ENCODE assay signal across 1 cellular context in the genomic region with DNA sequence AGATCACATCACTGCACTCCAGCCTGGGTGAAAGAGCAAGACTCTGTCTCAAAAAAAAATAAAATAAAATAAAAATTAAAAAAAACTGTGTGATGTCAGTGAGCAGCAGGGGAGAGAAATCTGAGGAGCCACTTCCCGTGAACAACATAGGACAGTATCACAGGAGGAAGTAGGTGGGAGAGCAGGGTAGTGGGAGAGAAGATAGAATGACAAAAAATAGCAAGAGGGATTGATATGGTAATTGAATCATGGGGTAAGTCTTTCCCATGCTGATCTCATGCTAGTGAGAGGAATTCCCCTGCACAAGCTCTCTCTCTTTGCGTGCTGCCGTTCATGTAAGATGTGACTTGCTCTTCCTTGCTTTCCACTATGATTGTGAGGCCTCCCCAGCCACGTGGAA.
TF ChIP-seq lines count a peak whose summit lies in the region.

No MANE protein-coding gene starts in this region.

TF ChIP-seq in GM23338, 12 proteins besides CTCF, POLR2A, EP300 and RAD21 (continued from another document):
- TF ChIP-seq, protein P1, sequence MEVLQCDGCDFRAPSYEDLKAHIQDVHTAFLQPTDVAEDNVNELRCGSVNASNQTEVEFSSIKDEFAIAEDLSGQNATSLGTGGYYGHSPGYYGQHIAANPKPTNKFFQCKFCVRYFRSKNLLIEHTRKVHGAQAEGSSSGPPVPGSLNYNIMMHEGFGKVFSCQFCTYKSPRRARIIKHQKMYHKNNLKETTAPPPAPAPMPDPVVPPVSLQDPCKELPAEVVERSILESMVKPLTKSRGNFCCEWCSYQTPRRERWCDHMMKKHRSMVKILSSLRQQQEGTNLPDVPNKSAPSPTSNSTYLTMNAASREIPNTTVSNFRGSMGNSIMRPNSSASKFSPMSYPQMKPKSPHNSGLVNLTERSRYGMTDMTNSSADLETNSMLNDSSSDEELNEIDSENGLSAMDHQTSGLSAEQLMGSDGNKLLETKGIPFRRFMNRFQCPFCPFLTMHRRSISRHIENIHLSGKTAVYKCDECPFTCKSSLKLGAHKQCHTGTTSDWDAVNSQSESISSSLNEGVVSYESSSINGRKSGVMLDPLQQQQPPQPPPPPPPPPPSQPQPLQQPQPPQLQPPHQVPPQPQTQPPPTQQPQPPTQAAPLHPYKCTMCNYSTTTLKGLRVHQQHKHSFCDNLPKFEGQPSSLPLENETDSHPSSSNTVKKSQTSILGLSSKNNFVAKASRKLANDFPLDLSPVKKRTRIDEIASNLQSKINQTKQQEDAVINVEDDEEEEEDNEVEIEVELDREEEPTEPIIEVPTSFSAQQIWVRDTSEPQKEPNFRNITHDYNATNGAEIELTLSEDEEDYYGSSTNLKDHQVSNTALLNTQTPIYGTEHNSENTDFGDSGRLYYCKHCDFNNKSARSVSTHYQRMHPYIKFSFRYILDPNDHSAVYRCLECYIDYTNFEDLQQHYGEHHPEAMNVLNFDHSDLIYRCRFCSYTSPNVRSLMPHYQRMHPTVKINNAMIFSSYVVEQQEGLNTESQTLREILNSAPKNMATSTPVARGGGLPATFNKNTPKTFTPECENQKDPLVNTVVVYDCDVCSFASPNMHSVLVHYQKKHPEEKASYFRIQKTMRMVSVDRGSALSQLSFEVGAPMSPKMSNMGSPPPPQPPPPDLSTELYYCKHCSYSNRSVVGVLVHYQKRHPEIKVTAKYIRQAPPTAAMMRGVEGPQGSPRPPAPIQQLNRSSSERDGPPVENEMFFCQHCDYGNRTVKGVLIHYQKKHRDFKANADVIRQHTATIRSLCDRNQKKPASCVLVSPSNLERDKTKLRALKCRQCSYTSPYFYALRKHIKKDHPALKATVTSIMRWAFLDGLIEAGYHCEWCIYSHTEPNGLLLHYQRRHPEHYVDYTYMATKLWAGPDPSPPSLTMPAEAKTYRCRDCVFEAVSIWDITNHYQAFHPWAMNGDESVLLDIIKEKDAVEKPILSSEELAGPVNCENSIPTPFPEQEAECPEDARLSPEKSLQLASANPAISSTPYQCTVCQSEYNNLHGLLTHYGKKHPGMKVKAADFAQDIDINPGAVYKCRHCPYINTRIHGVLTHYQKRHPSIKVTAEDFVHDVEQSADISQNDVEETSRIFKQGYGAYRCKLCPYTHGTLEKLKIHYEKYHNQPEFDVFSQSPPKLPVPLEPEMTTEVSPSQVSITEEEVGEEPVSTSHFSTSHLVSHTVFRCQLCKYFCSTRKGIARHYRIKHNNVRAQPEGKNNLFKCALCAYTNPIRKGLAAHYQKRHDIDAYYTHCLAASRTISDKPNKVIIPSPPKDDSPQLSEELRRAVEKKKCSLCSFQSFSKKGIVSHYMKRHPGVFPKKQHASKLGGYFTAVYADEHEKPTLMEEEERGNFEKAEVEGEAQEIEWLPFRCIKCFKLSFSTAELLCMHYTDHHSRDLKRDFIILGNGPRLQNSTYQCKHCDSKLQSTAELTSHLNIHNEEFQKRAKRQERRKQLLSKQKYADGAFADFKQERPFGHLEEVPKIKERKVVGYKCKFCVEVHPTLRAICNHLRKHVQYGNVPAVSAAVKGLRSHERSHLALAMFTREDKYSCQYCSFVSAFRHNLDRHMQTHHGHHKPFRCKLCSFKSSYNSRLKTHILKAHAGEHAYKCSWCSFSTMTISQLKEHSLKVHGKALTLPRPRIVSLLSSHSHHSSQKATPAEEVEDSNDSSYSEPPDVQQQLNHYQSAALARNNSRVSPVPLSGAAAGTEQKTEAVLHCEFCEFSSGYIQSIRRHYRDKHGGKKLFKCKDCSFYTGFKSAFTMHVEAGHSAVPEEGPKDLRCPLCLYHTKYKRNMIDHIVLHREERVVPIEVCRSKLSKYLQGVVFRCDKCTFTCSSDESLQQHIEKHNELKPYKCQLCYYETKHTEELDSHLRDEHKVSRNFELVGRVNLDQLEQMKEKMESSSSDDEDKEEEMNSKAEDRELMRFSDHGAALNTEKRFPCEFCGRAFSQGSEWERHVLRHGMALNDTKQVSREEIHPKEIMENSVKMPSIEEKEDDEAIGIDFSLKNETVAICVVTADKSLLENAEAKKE (CRISPR knock-in tag; IDR thresholded peaks at IDR 0.05): peak; percentile 13; the same call in 1 of the 2 replicates
- TF ChIP-seq, protein P2, sequence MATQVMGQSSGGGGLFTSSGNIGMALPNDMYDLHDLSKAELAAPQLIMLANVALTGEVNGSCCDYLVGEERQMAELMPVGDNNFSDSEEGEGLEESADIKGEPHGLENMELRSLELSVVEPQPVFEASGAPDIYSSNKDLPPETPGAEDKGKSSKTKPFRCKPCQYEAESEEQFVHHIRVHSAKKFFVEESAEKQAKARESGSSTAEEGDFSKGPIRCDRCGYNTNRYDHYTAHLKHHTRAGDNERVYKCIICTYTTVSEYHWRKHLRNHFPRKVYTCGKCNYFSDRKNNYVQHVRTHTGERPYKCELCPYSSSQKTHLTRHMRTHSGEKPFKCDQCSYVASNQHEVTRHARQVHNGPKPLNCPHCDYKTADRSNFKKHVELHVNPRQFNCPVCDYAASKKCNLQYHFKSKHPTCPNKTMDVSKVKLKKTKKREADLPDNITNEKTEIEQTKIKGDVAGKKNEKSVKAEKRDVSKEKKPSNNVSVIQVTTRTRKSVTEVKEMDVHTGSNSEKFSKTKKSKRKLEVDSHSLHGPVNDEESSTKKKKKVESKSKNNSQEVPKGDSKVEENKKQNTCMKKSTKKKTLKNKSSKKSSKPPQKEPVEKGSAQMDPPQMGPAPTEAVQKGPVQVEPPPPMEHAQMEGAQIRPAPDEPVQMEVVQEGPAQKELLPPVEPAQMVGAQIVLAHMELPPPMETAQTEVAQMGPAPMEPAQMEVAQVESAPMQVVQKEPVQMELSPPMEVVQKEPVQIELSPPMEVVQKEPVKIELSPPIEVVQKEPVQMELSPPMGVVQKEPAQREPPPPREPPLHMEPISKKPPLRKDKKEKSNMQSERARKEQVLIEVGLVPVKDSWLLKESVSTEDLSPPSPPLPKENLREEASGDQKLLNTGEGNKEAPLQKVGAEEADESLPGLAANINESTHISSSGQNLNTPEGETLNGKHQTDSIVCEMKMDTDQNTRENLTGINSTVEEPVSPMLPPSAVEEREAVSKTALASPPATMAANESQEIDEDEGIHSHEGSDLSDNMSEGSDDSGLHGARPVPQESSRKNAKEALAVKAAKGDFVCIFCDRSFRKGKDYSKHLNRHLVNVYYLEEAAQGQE (IDR thresholded peaks at IDR 0.05; ENCODE audit: unreplicated experiment): no peak
